8 cellular contexts compared by ENCODE assay signal in genomic region chr11:3641701-3642070, GRCh38. TPM values are rescaled to one million over a fixed set of nuclear protein-coding genes. Genes with fewer than 3 reads are reported as not detected.
DNase-seq lines count a peak whose midpoint lies in the region; ATAC-seq and TF ChIP-seq lines count a peak whose summit lies in the region.

ART5 (minus strand) TSS chr11:3641992; CDS start chr11:3641862, 130 bp downstream.

- DNase-seq in Caco-2 (no peak), fibroblast of villous mesenchyme (ENCODE audit: low read depth) (no peak), prostate gland (ENCODE audit: low spot score) (no peak), KG1 (lab: John Stamatoyannopoulos, UW) (no peak), NCI-H146 treated with DMSO at 0.1 percent for 48 hours (lab: John Stamatoyannopoulos, UW; ENCODE audit: unreplicated experiment) (no peak), putamen (ENCODE audit: low spot score) (no peak)

- peak within 1 kb of the TSS; percentile 34; the same call in 1 of the 2 replicates for H3K27ac ChIP-seq in VCaP
- H3K27ac ChIP-seq in prostate gland, result peak within 1 kb of the TSS in 1 of 2 donors; percentile 43

- H3K36me3 ChIP-seq in Caco-2 (ENCODE audit: control insufficient read depth, insufficient read depth, low read length) (no peaks in the 10 kb centered on the region), prostate gland (no peaks in the 10 kb centered on the region)

- H3K4me1 Mint-ChIP-seq in Caco-2 (ENCODE audit: low read depth, unreplicated experiment), result no peaks in the 10 kb centered on the region

- H3K9me3 ChIP-seq in Caco-2 (no peaks in the 10 kb centered on the region), prostate gland (no peaks in the 10 kb centered on the region)

- H3K27me3 Mint-ChIP-seq in Caco-2 (ENCODE audit: insufficient read depth, unreplicated experiment), result no peaks in the 10 kb centered on the region

- H3K9me3 Mint-ChIP-seq in Caco-2 (ENCODE audit: unreplicated experiment), result no peaks in the 10 kb centered on the region

- POLR2A ChIA-PET in Caco-2 (lab: Charles Lee), result no interaction called here

- peaks cover 6% of the 10 kb centered on the region for H3K36me3 Mint-ChIP-seq in Caco-2 (ENCODE audit: insufficient read depth, unreplicated experiment)

- no peak for TF ChIP-seq CTCF in Caco-2 (IDR thresholded peaks at IDR 0.05; ENCODE audit: insufficient read depth in 1 of 2, low read depth in 1 of 2, low read length in 1 of 2, severe bottlenecking in 1 of 2, unreplicated experiment in 1 of 2)
- no peak for TF ChIP-seq CTCF in VCaP (conservative IDR thresholded peaks at IDR 0.05)
- no peak for TF ChIP-seq CTCF in fibroblast of villous mesenchyme (IDR thresholded peaks at IDR 0.05; ENCODE audit: insufficient read depth, low read depth, low read length)
- no peak for TF ChIP-seq CTCF in prostate gland (IDR thresholded peaks at IDR 0.05)

- H3K4me3 ChIP-seq in Caco-2 (ENCODE audit: low read depth, low read length) (peak within 1 kb of the TSS; percentile 50), fibroblast of villous mesenchyme (ENCODE audit: low read depth, low read length) (peak within 1 kb of the TSS; percentile 56), prostate gland (peak within 1 kb of the TSS; percentile 42 to 46)

- no peak for ATAC-seq in GM19455 (IDR thresholded peaks at IDR 0.05; ENCODE audit: unreplicated experiment)

- intact Hi-C loops in Caco-2 (cut with micrococcal nuclease; ENCODE audit: unreplicated experiment) (no loop called here), prostate gland (cut with DNase I) (no loop called here)

- H3K27ac Mint-ChIP-seq in Caco-2 (ENCODE audit: unreplicated experiment), result peak within 1 kb of the TSS; percentile 5

- TF ChIP-seq POLR2A in prostate gland (IDR thresholded peaks at IDR 0.05), result no peak

- H3K4me1 ChIP-seq in Caco-2 (peaks cover 8% of the 10 kb centered on the region), prostate gland (replicated peaks) (no peaks in the 10 kb centered on the region)

- CTCF ChIA-PET in Caco-2 (lab: Charles Lee), result interaction anchor here (0.6 kb wide), 1 partner anchor 14 kb away, joined by 3 read pairs; no protein-coding TSS in a partner anchor

- H3K27me3 ChIP-seq in Caco-2 (replicated peaks; ENCODE audit: control insufficient read depth, insufficient read depth, low read length), result no peaks in the 10 kb centered on the region
- no peaks in the 10 kb centered on the region for H3K27me3 ChIP-seq in prostate gland (replicated peaks; ENCODE audit: insufficient read depth)

- peak within 1 kb of the TSS; percentile 82 for H3K4me3 Mint-ChIP-seq in Caco-2 (ENCODE audit: unreplicated experiment)

- 19% methylated on average over 12 of the region's 21 CpGs for WGBS in prostate gland

- TSS peak; percentile 63 for BruUV-seq in Caco-2 (replicated peaks; lab: Mats Ljungman, UMichigan)

RNA-seq across cellular contexts. Expression of gene ART5, which starts in this region (rescaled TPM):
- total RNA-seq in Caco-2 (2022), result 0.97 and 1.1 TPM in 2 replicates
- total RNA-seq in fibroblast of villous mesenchyme, result not detected in 2 replicates
- total RNA-seq in prostate gland, result 1 to 10 TPM in 1 of 2 donors, not detected in 1; 3.1 TPM
